Comparison of ENCODE assay signal across 13 cellular contexts in the genomic region with DNA sequence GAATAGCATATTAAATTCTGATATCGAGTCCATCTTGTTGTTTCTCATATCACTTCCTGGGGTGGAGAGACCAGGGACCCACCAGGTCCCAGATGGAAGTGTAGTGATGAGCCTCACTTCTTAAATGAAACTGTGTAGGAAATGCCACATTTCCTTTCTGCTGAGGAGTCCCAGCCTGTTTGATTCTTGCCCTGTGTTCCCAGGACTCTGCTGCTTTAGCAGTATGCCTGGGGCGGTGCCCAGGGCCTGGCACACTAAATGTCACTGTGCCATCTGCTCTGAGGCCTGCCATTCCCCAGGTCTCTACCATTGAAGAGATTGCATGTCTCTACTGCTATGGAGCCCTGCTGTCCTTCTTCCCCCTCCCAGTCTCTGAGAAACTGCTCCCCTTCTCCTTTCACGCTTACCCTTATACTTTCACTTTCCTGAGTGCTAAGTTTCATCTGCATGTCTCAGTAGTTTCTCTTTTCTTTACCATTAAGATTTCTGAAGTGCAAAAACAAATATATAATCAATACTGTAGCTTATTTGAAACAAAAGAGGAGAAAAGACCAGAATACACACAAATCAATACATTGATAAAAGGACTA.
A peak's percentile ranks its signal among the peaks of the same experiment; 100 is the strongest.
DNase-seq lines count a peak whose midpoint lies in the region; ATAC-seq and TF ChIP-seq lines count a peak whose summit lies in the region.
"Had no signal": no experiment of that assay in that cellular context is flagged by ENCODE, and none has a peak within 500 bp of the region (broad histone marks: within the 10 kb centered on the region; RNA-seq: fewer than 3 reads in every experiment).

No MANE protein-coding gene starts in this region.

- no peaks in the 10 kb centered on the region for H3K27me3 ChIP-seq in spleen (replicated peaks in 1 of 7)
- H3K27me3 ChIP-seq: ascending aorta had no signal

- no peaks in the 10 kb centered on the region for H3K4me1 ChIP-seq in spleen
- H3K4me1 ChIP-seq: ascending aorta had no signal

- H3K36me3 Mint-ChIP-seq in type B pancreatic cell = no peaks in the 10 kb centered on the region
- H3K36me3 Mint-ChIP-seq: activated CD8-positive, alpha-beta memory T cell treated with anti-CD3 and anti-CD28 coated beads, Interleukin-2, amount 10 ng/mL, durations not matched to agents 7 days and 5 days; CD8-positive, alpha-beta T cell had no signal

- no peak overlapping the region for H3K4me3 Mint-ChIP-seq in type B pancreatic cell
- no peak overlapping the region for H3K4me3 Mint-ChIP-seq in stimulated activated naive CD8-positive, alpha-beta T cell treated with anti-CD3 and anti-CD28 coated beads, Interleukin-15, amount 100 ng/mL, for 72 hours
- H3K4me3 Mint-ChIP-seq: activated CD8-positive, alpha-beta memory T cell treated with anti-CD3 and anti-CD28 coated beads, Interleukin-2, amount 10 ng/mL, durations not matched to agents 7 days and 5 days; CD8-positive, alpha-beta T cell had no signal

- intact Hi-C loops in spleen (cut with DNase I; ENCODE audit: low total_unique reads) = no loop called here

- H3K4me3 ChIP-seq in spleen = no peak overlapping the region
- H3K4me3 ChIP-seq: ascending aorta had no signal

- H3K9me3 ChIP-seq in spleen = no peaks in the 10 kb centered on the region
- H3K9me3 ChIP-seq: ascending aorta had no signal

- ATAC-seq in GM18502 (IDR thresholded peaks at IDR 0.05; ENCODE audit: poor library complexity, unreplicated experiment) (peak; percentile 96), GM19452 (IDR thresholded peaks at IDR 0.05; ENCODE audit: unreplicated experiment) (peak; percentile 84), HG02884 (IDR thresholded peaks at IDR 0.05; ENCODE audit: unreplicated experiment) (peak; percentile 88), HG03565 (IDR thresholded peaks at IDR 0.05; ENCODE audit: unreplicated experiment) (peak; percentile 97)
- ATAC-seq in stimulated activated naive CD8-positive, alpha-beta T cell treated with anti-CD3 and anti-CD28 coated beads, Interleukin-15, amount 100 ng/mL, for 72 hours = no peak
- ATAC-seq: activated CD8-positive, alpha-beta memory T cell treated with anti-CD3 and anti-CD28 coated beads, Interleukin-2, amount 10 ng/mL, durations not matched to agents 7 days and 5 days; CD8-positive, alpha-beta T cell had no signal

- no peak overlapping the region for H3K27ac Mint-ChIP-seq in type B pancreatic cell
- H3K27ac Mint-ChIP-seq in stimulated activated naive CD8-positive, alpha-beta T cell treated with anti-CD3 and anti-CD28 coated beads, Interleukin-15, amount 100 ng/mL, for 72 hours = no peak overlapping the region
- H3K27ac Mint-ChIP-seq: activated CD8-positive, alpha-beta memory T cell treated with anti-CD3 and anti-CD28 coated beads, Interleukin-2, amount 10 ng/mL, durations not matched to agents 7 days and 5 days; CD8-positive, alpha-beta T cell had no signal

- peak overlapping the region in 1 of 8 donors; percentile 0 for H3K27ac ChIP-seq in spleen
- H3K27ac ChIP-seq: ascending aorta had no signal

- WGBS in spleen, 5 donors = 47 to 63% (median 59%) methylated on average over 3 of the region's 3 CpGs

- DNase-seq in activated naive CD4-positive, alpha-beta T cell treated with Interleukin-2 at 50 U/mL for 16 hours = no peak
- no peak for DNase-seq in type B pancreatic cell (ENCODE audit: extremely low spot score, unreplicated experiment)
- no peak for DNase-seq in spleen
- no peak for DNase-seq in stimulated activated naive CD8-positive, alpha-beta T cell treated with anti-CD3 and anti-CD28 coated beads, Interleukin-15, amount 100 ng/mL, for 72 hours
- DNase-seq: activated CD8-positive, alpha-beta memory T cell treated with anti-CD3 and anti-CD28 coated beads, Interleukin-2, amount 10 ng/mL, durations not matched to agents 7 days and 5 days; CD8-positive, alpha-beta T cell; Karpas-422; NCI-H510A had no signal

- H3K27me3 Mint-ChIP-seq in type B pancreatic cell = peaks cover 4% of the 10 kb centered on the region
- no peaks in the 10 kb centered on the region for H3K27me3 Mint-ChIP-seq in stimulated activated naive CD8-positive, alpha-beta T cell treated with anti-CD3 and anti-CD28 coated beads, Interleukin-15, amount 100 ng/mL, for 72 hours
- H3K27me3 Mint-ChIP-seq: activated CD8-positive, alpha-beta memory T cell treated with anti-CD3 and anti-CD28 coated beads, Interleukin-2, amount 10 ng/mL, durations not matched to agents 7 days and 5 days had no signal

- H3K9me3 Mint-ChIP-seq in type B pancreatic cell = no peaks in the 10 kb centered on the region
- peaks cover 15 to 20% of the 10 kb centered on the region in 2 donors for H3K9me3 Mint-ChIP-seq in stimulated activated naive CD8-positive, alpha-beta T cell treated with anti-CD3 and anti-CD28 coated beads, Interleukin-15, amount 100 ng/mL, for 72 hours
- H3K9me3 Mint-ChIP-seq: CD8-positive, alpha-beta T cell had no signal

- H3K36me3 ChIP-seq in spleen = no peaks in the 10 kb centered on the region
- H3K36me3 ChIP-seq: ascending aorta had no signal

- TF ChIP-seq CTCF in type B pancreatic cell (conservative IDR thresholded peaks at IDR 0.05) (no peak), spleen (IDR thresholded peaks at IDR 0.05 in 8 of 11, conservative IDR thresholded peaks at IDR 0.05 in 3 of 11) (no peak)

- TF ChIP-seq POLR2A in spleen (IDR thresholded peaks at IDR 0.05) = no peak

- no peaks in the 10 kb centered on the region for H3K4me1 Mint-ChIP-seq in type B pancreatic cell (ENCODE audit: unreplicated experiment)
- H3K4me1 Mint-ChIP-seq in stimulated activated naive CD8-positive, alpha-beta T cell treated with anti-CD3 and anti-CD28 coated beads, Interleukin-15, amount 100 ng/mL, for 72 hours = peaks cover 6% of the 10 kb centered on the region
- H3K4me1 Mint-ChIP-seq: activated CD8-positive, alpha-beta memory T cell treated with anti-CD3 and anti-CD28 coated beads, Interleukin-2, amount 10 ng/mL, durations not matched to agents 7 days and 5 days had no signal
